In genomic region chr20:61308171-61308795, GRCh38 we compare ENCODE assay signal across 23 cellular contexts. TPM values are rescaled to one million over a fixed set of nuclear protein-coding genes. Genes with fewer than 3 reads are reported as not detected.
"Had no signal": no experiment of that assay in that cellular context is flagged by ENCODE, and none has a peak within 500 bp of the region (broad histone marks: within the 10 kb centered on the region; RNA-seq: fewer than 3 reads in every experiment).

No MANE protein-coding gene starts in this region.

- H3K4me3 ChIP-seq: cardiac muscle cell, colonic mucosa, right lobe of liver, thoracic aorta had no signal

- H3K27me3 ChIP-seq: cardiac muscle cell, colonic mucosa, right lobe of liver had no signal

- H3K9me3 ChIP-seq: colonic mucosa, right lobe of liver, thoracic aorta had no signal

- H3K36me3 Mint-ChIP-seq: activated naive CD4-positive, alpha-beta T cell treated with anti-CD3 and anti-CD28 coated beads, Interleukin-2, amount 50 U/mL, for 24 hours; naive thymus-derived CD4-positive, alpha-beta T cell had no signal

- H3K36me3 ChIP-seq: cardiac muscle cell, colonic mucosa, right lobe of liver, thoracic aorta had no signal

- H3K27ac ChIP-seq: cardiac muscle cell, colonic mucosa, right lobe of liver, thoracic aorta had no signal

- H3K27ac Mint-ChIP-seq: activated B cell treated with CpG ODN at 0.5 μM for 24 hours; activated CD8-positive, alpha-beta T cell treated with anti-CD3 and anti-CD28 coated beads for 36 hours; activated naive CD4-positive, alpha-beta T cell treated with anti-CD3 and anti-CD28 coated beads, Interleukin-2, amount 50 U/mL, for 24 hours; activated naive CD8-positive, alpha-beta T cell treated with anti-CD3 and anti-CD28 coated beads, Interleukin-2, amount 50 U/mL, for 24 hours; activated T-helper 17 cell treated with anti-CD3 and anti-CD28 coated beads, Interleukin-2, amount 50 U/mL, for 72 hours; naive thymus-derived CD4-positive, alpha-beta T cell had no signal

- H3K9me3 Mint-ChIP-seq: activated B cell treated with CpG ODN at 0.5 μM for 24 hours; activated CD8-positive, alpha-beta T cell treated with anti-CD3 and anti-CD28 coated beads for 36 hours; activated naive CD4-positive, alpha-beta T cell treated with anti-CD3 and anti-CD28 coated beads, Interleukin-2, amount 50 U/mL, for 24 hours; activated T-cell treated with anti-CD3 and anti-CD28 coated beads, Interleukin-2, amount 50 U/mL, for 4 hours; activated T-helper 17 cell treated with anti-CD3 and anti-CD28 coated beads, Interleukin-2, amount 50 U/mL, for 72 hours; neural crest cell had no signal

- H3K27me3 Mint-ChIP-seq: activated B cell treated with CpG ODN at 0.5 μM for 24 hours; activated CD8-positive, alpha-beta T cell treated with anti-CD3 and anti-CD28 coated beads for 36 hours; activated naive CD4-positive, alpha-beta T cell treated with anti-CD3 and anti-CD28 coated beads, Interleukin-2, amount 50 U/mL, for 24 hours; activated naive CD8-positive, alpha-beta T cell treated with anti-CD3 and anti-CD28 coated beads, Interleukin-2, amount 50 U/mL, for 24 hours; activated T-helper 17 cell treated with anti-CD3 and anti-CD28 coated beads, Interleukin-2, amount 50 U/mL, for 72 hours; naive thymus-derived CD4-positive, alpha-beta T cell had no signal

- H3K4me1 ChIP-seq: colonic mucosa, right lobe of liver had no signal

- H3K4me1 Mint-ChIP-seq: activated B cell treated with CpG ODN at 0.5 μM for 24 hours; activated naive CD4-positive, alpha-beta T cell treated with anti-CD3 and anti-CD28 coated beads, Interleukin-2, amount 50 U/mL, for 24 hours; activated naive CD8-positive, alpha-beta T cell treated with anti-CD3 and anti-CD28 coated beads, Interleukin-2, amount 50 U/mL, for 24 hours; activated T-helper 17 cell treated with anti-CD3 and anti-CD28 coated beads, Interleukin-2, amount 50 U/mL, for 72 hours; naive thymus-derived CD4-positive, alpha-beta T cell had no signal

- DNase-seq: activated B cell treated with CpG ODN at 0.5 μM for 24 hours; activated CD4-positive, alpha-beta T cell treated with anti-CD3 and anti-CD28 coated beads, Interleukin-2, amount 50 U/mL, for 1 hour; activated CD8-positive, alpha-beta T cell treated with anti-CD3 and anti-CD28 coated beads for 36 hours; activated naive CD8-positive, alpha-beta T cell treated with anti-CD3 and anti-CD28 coated beads, Interleukin-2, amount 50 U/mL, for 24 hours; activated T-cell treated with anti-CD3 and anti-CD28 coated beads, Interleukin-2, amount 50 U/mL, for 4 hours; cerebellar nuclear complex; colonic mucosa; effector CD8-positive, alpha-beta T cell; islet precursor cell; midbrain; naive thymus-derived CD4-positive, alpha-beta T cell; stimulated activated CD4-positive, alpha-beta T cell treated with anti-CD3 and anti-CD28 coated beads, Interleukin-12 subunit alpha, Interleukin-12 subunit beta, amount 100 ng/mL, for 4 hours; stimulated activated CD4-positive, alpha-beta T cell treated with anti-CD3 and anti-CD28 coated beads, Interleukin-4, amount 100 ng/mL, for 1 hour; stimulated activated naive CD8-positive, alpha-beta T cell treated with anti-CD3 and anti-CD28 coated beads, Interleukin-15, Interleukin-2, amounts not matched to agents 100 U/mL and 50 U/mL, for 24 hours; T-helper 2 cell; trophoblast cell had no signal

- H3K4me3 Mint-ChIP-seq: activated B cell treated with CpG ODN at 0.5 μM for 24 hours; activated CD8-positive, alpha-beta T cell treated with anti-CD3 and anti-CD28 coated beads for 36 hours; activated naive CD4-positive, alpha-beta T cell treated with anti-CD3 and anti-CD28 coated beads, Interleukin-2, amount 50 U/mL, for 24 hours; activated naive CD8-positive, alpha-beta T cell treated with anti-CD3 and anti-CD28 coated beads, Interleukin-2, amount 50 U/mL, for 24 hours; activated T-cell treated with anti-CD3 and anti-CD28 coated beads, Interleukin-2, amount 50 U/mL, for 4 hours; activated T-helper 17 cell treated with anti-CD3 and anti-CD28 coated beads, Interleukin-2, amount 50 U/mL, for 72 hours; naive thymus-derived CD4-positive, alpha-beta T cell; neural crest cell had no signal

- ATAC-seq: activated CD8-positive, alpha-beta T cell treated with anti-CD3 and anti-CD28 coated beads for 36 hours; activated naive CD8-positive, alpha-beta T cell treated with anti-CD3 and anti-CD28 coated beads, Interleukin-2, amount 50 U/mL, for 24 hours; activated T-cell treated with anti-CD3 and anti-CD28 coated beads, Interleukin-2, amount 50 U/mL, for 4 hours; activated T-helper 17 cell treated with anti-CD3 and anti-CD28 coated beads, Interleukin-2, amount 50 U/mL, for 72 hours; naive thymus-derived CD4-positive, alpha-beta T cell; right lobe of liver; stimulated activated naive CD8-positive, alpha-beta T cell treated with anti-CD3 and anti-CD28 coated beads, Interleukin-15, Interleukin-2, amounts not matched to agents 100 U/mL and 50 U/mL, for 24 hours had no signal

RNA-seq across cellular contexts. Expression of gene CDH4, which starts 56.2 kb away (rescaled TPM):
- total RNA-seq: activated B cell treated with CpG ODN at 0.5 μM for 24 hours, subcutaneous adipose tissue, thoracic aorta had no signal
